12 cellular contexts compared by ENCODE assay signal in the genomic region with DNA sequence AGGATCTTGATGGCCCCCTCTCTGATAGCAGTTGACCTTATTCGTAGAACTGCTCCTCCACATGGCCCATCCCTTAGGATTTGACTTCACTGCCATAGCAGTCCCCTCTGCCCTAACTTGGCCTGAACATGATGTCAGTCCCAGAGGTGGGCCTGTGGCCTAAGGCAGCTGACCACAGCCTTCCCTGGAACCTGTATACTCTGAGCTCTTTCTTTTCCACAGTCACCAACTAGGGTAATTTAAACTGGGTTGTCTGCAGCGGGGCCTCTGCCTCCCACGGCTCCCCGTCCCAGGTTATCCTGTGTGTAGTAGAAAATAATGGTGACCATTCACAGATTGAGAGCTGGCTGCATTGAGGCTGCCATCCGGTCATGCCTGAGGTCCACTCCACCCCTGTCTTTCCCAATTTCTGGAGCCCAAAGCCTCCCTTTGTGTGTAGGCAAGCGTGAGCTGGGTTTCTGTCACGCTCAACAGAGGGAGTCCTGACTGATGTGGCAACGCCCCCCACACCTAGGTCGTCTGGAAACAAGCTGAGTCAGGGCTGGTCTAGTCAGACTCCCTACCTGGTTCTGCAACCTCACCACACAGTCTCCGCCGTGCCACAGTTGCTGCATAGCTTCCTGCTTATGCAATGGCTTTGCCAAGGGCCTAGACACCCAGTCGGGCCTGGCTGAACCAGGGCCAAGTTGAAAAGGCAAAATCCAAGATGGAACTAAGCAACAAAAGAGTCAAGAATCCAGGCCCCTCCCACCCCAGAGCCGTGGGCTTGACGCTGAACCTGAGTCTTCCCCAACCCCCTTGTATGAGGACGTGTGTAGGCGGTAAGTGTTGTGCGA.
DNase-seq lines count a peak whose midpoint lies in the region; FAIRE-seq and TF ChIP-seq lines count a peak whose summit lies in the region.
"Had no signal": no experiment of that assay in that cellular context is flagged by ENCODE, and none has a peak within 500 bp of the region (broad histone marks: within the 10 kb centered on the region; RNA-seq: fewer than 3 reads in every experiment).

No MANE protein-coding gene starts in this region.

- intact Hi-C loops in kidney (cut with DNase I) = no loop called here
- intact Hi-C loops in thyroid gland (cut with DNase I) = loop anchor here (10.0 kb wide), 1 partner anchor 302 kb away; a partner anchor contains a TSS

- peak overlapping the region in 2 of 3 experiments; percentile 8 to 9 for H3K4me3 Mint-ChIP-seq in nephron
- H3K4me3 Mint-ChIP-seq in activated CD4-positive, alpha-beta memory T cell treated with anti-CD3 and anti-CD28 coated beads, Interleukin-2, amount 10 ng/mL, durations not matched to agents 7 days and 5 days = no peak overlapping the region
- H3K4me3 Mint-ChIP-seq: CD4-positive, alpha-beta T cell had no signal

- no peak overlapping the region for H3K4me3 ChIP-seq in bronchial epithelial cell (ENCODE audit: low read depth, low read length)
- H3K4me3 ChIP-seq in kidney (ENCODE audit: low read length in 2 of 2) = no peak overlapping the region
- H3K4me3 ChIP-seq in thyroid gland (replicated peaks in 1 of 3) = no peak overlapping the region

- no peak overlapping the region for H3K9ac ChIP-seq in kidney (ENCODE audit: low read length in 2 of 2)

- H3K36me3 Mint-ChIP-seq in nephron (ENCODE audit: low read depth) = no peaks in the 10 kb centered on the region
- no peaks in the 10 kb centered on the region for H3K36me3 Mint-ChIP-seq in activated CD4-positive, alpha-beta memory T cell treated with anti-CD3 and anti-CD28 coated beads, Interleukin-2, amount 10 ng/mL, durations not matched to agents 7 days and 5 days (ENCODE audit: low read depth)

- 88% methylated on average over 17 of the region's 17 CpGs for WGBS in thyroid gland, 2 donors

- H3K9me3 ChIP-seq in kidney (ENCODE audit: control insufficient read depth in 1 of 2, low read length in 2 of 2) = no peaks in the 10 kb centered on the region
- H3K9me3 ChIP-seq in thyroid gland = no peaks in the 10 kb centered on the region

- peaks cover 7% of the 10 kb centered on the region for H3K9me3 Mint-ChIP-seq in nephron
- H3K9me3 Mint-ChIP-seq in activated CD4-positive, alpha-beta memory T cell treated with anti-CD3 and anti-CD28 coated beads, Interleukin-2, amount 10 ng/mL, durations not matched to agents 7 days and 5 days = no peaks in the 10 kb centered on the region
- H3K9me3 Mint-ChIP-seq: CD4-positive, alpha-beta T cell had no signal

- peaks cover 37% of the 10 kb centered on the region for H3K4me1 Mint-ChIP-seq in nephron
- H3K4me1 Mint-ChIP-seq in activated CD4-positive, alpha-beta memory T cell treated with anti-CD3 and anti-CD28 coated beads, Interleukin-2, amount 10 ng/mL, durations not matched to agents 7 days and 5 days = no peaks in the 10 kb centered on the region

- CTCF ChIA-PET in activated CD4-positive, alpha-beta memory T cell treated with anti-CD3 and anti-CD28 coated beads, Interleukin-2, amount 10 ng/mL, durations not matched to agents 7 days and 5 days (lab: Charles Lee) = interaction anchor here (1.4 kb wide), 1 partner anchor 16 kb away, joined by 3 read pairs; no protein-coding TSS in a partner anchor

- no peak overlapping the region for H3K27ac ChIP-seq in kidney (ENCODE audit: low read depth in 2 of 2, low read length in 2 of 2)
- no peak overlapping the region for H3K27ac ChIP-seq in thyroid gland

- H3K27me3 ChIP-seq in bronchial epithelial cell (ENCODE audit: control insufficient read depth, insufficient read depth, low read length) (no peaks in the 10 kb centered on the region), thyroid gland (no peaks in the 10 kb centered on the region)

- H3K36me3 ChIP-seq in bronchial epithelial cell (ENCODE audit: control insufficient read depth, insufficient read depth, low read length) (no peaks in the 10 kb centered on the region), kidney (ENCODE audit: control insufficient read depth in 1 of 2, insufficient read depth in 2 of 2, low read length in 2 of 2) (no peaks in the 10 kb centered on the region), thyroid gland (no peaks in the 10 kb centered on the region)

- DNase-seq in Daoy (ENCODE audit: low read depth) = peak; percentile 94
- peak; percentile 82 for DNase-seq in NOMO-1 treated with DMSO at 0.1 percent for 48 hours (lab: John Stamatoyannopoulos, UW; ENCODE audit: unreplicated experiment)
- DNase-seq in bronchial epithelial cell (ENCODE audit: low read depth) = peak; percentile 98
- no peak for DNase-seq in kidney
- DNase-seq in GOT3 (lab: John Stamatoyannopoulos, UW) = no peak
- no peak for DNase-seq in activated CD4-positive, alpha-beta memory T cell treated with anti-CD3 and anti-CD28 coated beads, Interleukin-2, amount 10 ng/mL, durations not matched to agents 7 days and 5 days
- DNase-seq in thyroid gland = no peak
- DNase-seq: activated naive CD4-positive, alpha-beta T cell treated with Interleukin-2 at 50 U/mL for 16 hours; CD4-positive, alpha-beta T cell; NCI-H1105 treated with DMSO at 0.1 percent for 48 hours; NCI-H526 treated with DMSO at 0.1 percent for 48 hours had no signal

- no peak for TF ChIP-seq POLR2A in thyroid gland (IDR thresholded peaks at IDR 0.05)

- H3K27me3 Mint-ChIP-seq in nephron (ENCODE audit: low read depth) = peaks cover 20% of the 10 kb centered on the region
- peaks cover 12% of the 10 kb centered on the region for H3K27me3 Mint-ChIP-seq in activated CD4-positive, alpha-beta memory T cell treated with anti-CD3 and anti-CD28 coated beads, Interleukin-2, amount 10 ng/mL, durations not matched to agents 7 days and 5 days

- H3K4me1 ChIP-seq in kidney (ENCODE audit: control insufficient read depth in 1 of 2, insufficient read depth in 1 of 2, low read depth in 1 of 2, low read length in 2 of 2) (no peaks in the 10 kb centered on the region), thyroid gland (peaks cover 0 to 12% of the 10 kb centered on the region in 2 donors)

- TF ChIP-seq CTCF in bronchial epithelial cell (IDR thresholded peaks at IDR 0.05; ENCODE audit: insufficient read depth, low read length, severe bottlenecking) = no peak
- TF ChIP-seq CTCF in nephron (IDR thresholded peaks at IDR 0.05; ENCODE audit: unreplicated experiment in 3 of 3) = no peak
- TF ChIP-seq CTCF in kidney (IDR thresholded peaks at IDR 0.05; ENCODE audit: borderline replicate concordance, extremely low read depth, insufficient read depth) = no peak
- TF ChIP-seq CTCF in thyroid gland (IDR thresholded peaks at IDR 0.05) = no peak

- FAIRE-seq in bronchial epithelial cell (lab: Jason Lieb, UNC) (peak; percentile 91), kidney (lab: Jason Lieb, UNC) (no peak)

- peak overlapping the region in 1 of 3 experiments; percentile 39 for H3K27ac Mint-ChIP-seq in nephron
- H3K27ac Mint-ChIP-seq in activated CD4-positive, alpha-beta memory T cell treated with anti-CD3 and anti-CD28 coated beads, Interleukin-2, amount 10 ng/mL, durations not matched to agents 7 days and 5 days = no peak overlapping the region
- H3K27ac Mint-ChIP-seq: CD4-positive, alpha-beta T cell had no signal

- POLR2A ChIA-PET in activated CD4-positive, alpha-beta memory T cell treated with anti-CD3 and anti-CD28 coated beads, Interleukin-2, amount 10 ng/mL, durations not matched to agents 7 days and 5 days (lab: Charles Lee) = no interaction called here

Comparison
In these comparisons a context has a peak if more than half of its experiments do, and no peak if none do; other contexts are left out.
1. DNase-seq: peak in Daoy (single experiment), NOMO-1 treated with DMSO at 0.1 percent for 48 hours (single experiment) and bronchial epithelial cell (single experiment); none in kidney (single experiment), GOT3 (single experiment), activated CD4-positive, alpha-beta memory T cell treated with anti-CD3 and anti-CD28 coated beads, Interleukin-2, amount 10 ng/mL, durations not matched to agents 7 days and 5 days (single experiment) and thyroid gland (0 of 2).